22 cellular contexts compared by ENCODE assay signal in genomic region chr7:72706521-72706920, GRCh38.
DNase-seq lines count a peak whose midpoint lies in the region; ATAC-seq and TF ChIP-seq lines count a peak whose summit lies in the region.
"Had no signal": no experiment of that assay in that cellular context is flagged by ENCODE, and none has a peak within 500 bp of the region (broad histone marks: within the 10 kb centered on the region; RNA-seq: fewer than 3 reads in every experiment).

No MANE protein-coding gene starts in this region.

- CTCF ChIA-PET in HEK293T (lab: Yijun Ruan, JAX), result no interaction called here

- DNase-seq in EH (ENCODE audit: low read depth), result peak; percentile 58
- peak; percentile 6 for DNase-seq in SK-MEL-5 (ENCODE audit: low read depth, low spot score)
- peak; percentile 41 for DNase-seq in foreskin melanocyte
- DNase-seq in renal cortical epithelial cell (ENCODE audit: low read depth), result peak; percentile 7
- DNase-seq in islet precursor cell, result no peak
- no peak for DNase-seq in SIG-M5 (lab: John Stamatoyannopoulos, UW)
- no peak for DNase-seq in HEK293T (ENCODE audit: extremely low spot score)
- DNase-seq: CD4-positive, CD25-positive, alpha-beta regulatory T cell; DMS53; GDM1; KBM-7; MM.1S; NCI-H2029; NCI-H446 treated with DMSO at 0.1 percent for 48 hours; NCI-H526; NCI-H82; NK-92 treated with Interleukin-12 subunit alpha and Interleukin-12 subunit beta, amount 100 ng/mL, for 24 hours; PC-9; RPMI8226; SHP77; SW 1271 had no signal

- in situ Hi-C loops in SK-MEL-5 (cut with HindIII; ENCODE audit: low pct_unique_long_range_greater_than_20kb, low sequenced_read_pairs), result no loop called here

- ATAC-seq in GM18517 (IDR thresholded peaks at IDR 0.05; ENCODE audit: unreplicated experiment), result no peak

- POLR2A ChIA-PET in HEK293T (lab: Yijun Ruan, JAX), result no interaction called here

TF ChIP-seq in HEK293T, 16 proteins besides CTCF, POLR2A, EP300 and RAD21:
- TF ChIP-seq ARNT (IDR thresholded peaks at IDR 0.05), result no peak
- TF ChIP-seq ELF4 (IDR thresholded peaks at IDR 0.05), result no peak
- no peak for TF ChIP-seq BHLHE40 (IDR thresholded peaks at IDR 0.05; ENCODE audit: borderline replicate concordance)
- no peak for TF ChIP-seq PKNOX1 (IDR thresholded peaks at IDR 0.05)
- TF ChIP-seq HDGF (IDR thresholded peaks at IDR 0.05; ENCODE audit: borderline replicate concordance), result no peak
- no peak for TF ChIP-seq FOXA1 (IDR thresholded peaks at IDR 0.05)
- TF ChIP-seq TARDBP (IDR thresholded peaks at IDR 0.05), result no peak

Comparison
In these comparisons a context has a peak if more than half of its experiments do, and no peak if none do; other contexts are left out.
1. DNase-seq: peak in EH (single experiment), SK-MEL-5 (single experiment), foreskin melanocyte (single experiment) and renal cortical epithelial cell (single experiment); none in islet precursor cell (single experiment), SIG-M5 (single experiment) and HEK293T (single experiment).